In the genomic region with DNA sequence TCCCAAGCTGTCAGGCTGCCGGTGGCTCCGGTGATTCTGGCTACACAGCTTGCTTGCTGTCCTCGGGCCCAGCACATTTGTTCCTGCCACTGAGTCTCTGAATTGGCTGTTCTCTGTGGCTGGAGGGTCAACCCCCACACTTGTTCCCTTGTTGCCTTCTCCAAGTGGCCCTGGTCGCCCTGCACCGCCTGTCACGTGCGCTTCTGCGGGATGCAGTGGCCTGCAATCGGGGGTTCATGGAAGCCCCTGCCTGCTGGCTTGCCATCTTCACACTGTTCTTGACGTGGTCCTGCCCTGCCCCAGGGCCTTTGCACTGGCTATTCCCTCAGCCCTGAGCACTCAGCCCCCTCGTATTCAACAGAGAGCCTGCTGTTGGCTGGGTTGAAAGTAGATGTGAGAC, we compare ENCODE assay signal across 25 cellular contexts. TPM values are rescaled to one million over a fixed set of nuclear protein-coding genes. Genes with fewer than 3 reads are reported as not detected.
"Had no signal": no experiment of that assay in that cellular context is flagged by ENCODE, and none has a peak within 500 bp of the region (broad histone marks: within the 10 kb centered on the region; RNA-seq: fewer than 3 reads in every experiment).

No MANE protein-coding gene starts in this region.

- DNase-seq: activated CD4-positive, alpha-beta memory T cell treated with anti-CD3 and anti-CD28 coated beads for 36 hours; activated CD4-positive, alpha-beta T cell treated with anti-CD3 and anti-CD28 coated beads, Interleukin-2, amount 10 ng/mL, durations not matched to agents 24 days and 14 days; activated CD4-positive, CD25-positive, alpha-beta regulatory T cell treated with anti-CD3 and anti-CD28 coated beads, Interleukin-2, amount 50 U/mL, for 72 hours; activated CD8-positive, alpha-beta memory T cell treated with anti-CD3 and anti-CD28 coated beads, Interleukin-2, amount 50 U/mL, for 4 hours; activated gamma-delta T cell; activated naive CD4-positive, alpha-beta T cell treated with anti-CD3 and anti-CD28 coated beads, Interleukin-2, amount 10 ng/mL, durations not matched to agents 7 days and 5 days; activated T-cell treated with anti-CD3 and anti-CD28 coated beads, Interleukin-2, amount 50 U/mL, for 1 hour; amygdala; heart left ventricle; immature natural killer cell; lower lobe of right lung; mucosa of descending colon; retina; stimulated activated CD4-positive, alpha-beta T cell treated with anti-CD3 and anti-CD28 coated beads, Interleukin-12 subunit alpha, Interleukin-12 subunit beta, amount 100 ng/mL, for 4 hours; stimulated activated CD4-positive, alpha-beta T cell treated with anti-CD3 and anti-CD28 coated beads, Interleukin-4, amount 100 ng/mL, for 1 hour; stimulated activated naive CD8-positive, alpha-beta T cell treated with anti-CD3 and anti-CD28 coated beads, Interleukin-15, amount 100 ng/mL, for 72 hours; T-helper 2 cell; tibial artery; upper lobe of right lung had no signal

- H3K27ac ChIP-seq: lower lobe of right lung, skin epidermis, tibial artery, upper lobe of right lung had no signal

- H3K9me3 Mint-ChIP-seq: activated CD4-positive, alpha-beta memory T cell treated with anti-CD3 and anti-CD28 coated beads for 36 hours; activated CD4-positive, alpha-beta T cell treated with anti-CD3 and anti-CD28 coated beads, Interleukin-2, amount 10 ng/mL, durations not matched to agents 24 days and 14 days; activated naive CD4-positive, alpha-beta T cell treated with anti-CD3 and anti-CD28 coated beads, Interleukin-2, amount 10 ng/mL, durations not matched to agents 7 days and 5 days; immature natural killer cell; natural killer cell treated with Interleukin-12 subunit alpha and Interleukin-12 subunit beta and Interleukin-15 and Interleukin-18, amount 100 ng/mL, for 72 hours; stimulated activated effector memory CD8-positive, alpha-beta T cell treated with anti-CD3 and anti-CD28 coated beads, Interleukin-12 subunit alpha, Interleukin-12 subunit beta, amount 100 ng/mL, for 72 hours; stimulated activated naive CD8-positive, alpha-beta T cell treated with anti-CD3 and anti-CD28 coated beads, Interleukin-15, amount 100 ng/mL, for 72 hours had no signal

- H3K4me3 Mint-ChIP-seq: activated CD4-positive, alpha-beta memory T cell treated with anti-CD3 and anti-CD28 coated beads for 36 hours; activated CD4-positive, alpha-beta T cell treated with anti-CD3 and anti-CD28 coated beads, Interleukin-2, amount 10 ng/mL, durations not matched to agents 24 days and 14 days; activated naive CD4-positive, alpha-beta T cell treated with anti-CD3 and anti-CD28 coated beads, Interleukin-2, amount 10 ng/mL, durations not matched to agents 7 days and 5 days; immature natural killer cell; natural killer cell treated with Interleukin-12 subunit alpha and Interleukin-12 subunit beta and Interleukin-15 and Interleukin-18, amount 100 ng/mL, for 72 hours; stimulated activated effector memory CD8-positive, alpha-beta T cell treated with anti-CD3 and anti-CD28 coated beads, Interleukin-12 subunit alpha, Interleukin-12 subunit beta, amount 100 ng/mL, for 72 hours; stimulated activated naive CD8-positive, alpha-beta T cell treated with anti-CD3 and anti-CD28 coated beads, Interleukin-15, amount 100 ng/mL, for 72 hours had no signal

- H3K9me3 ChIP-seq: heart left ventricle, lower lobe of right lung, mucosa of descending colon, tibial artery, upper lobe of right lung had no signal

- FAIRE-seq: colon, endothelial cell of umbilical vein had no signal

- H3K27ac Mint-ChIP-seq: activated CD4-positive, alpha-beta memory T cell treated with anti-CD3 and anti-CD28 coated beads for 36 hours; activated CD4-positive, alpha-beta T cell treated with anti-CD3 and anti-CD28 coated beads, Interleukin-2, amount 10 ng/mL, durations not matched to agents 24 days and 14 days; activated naive CD4-positive, alpha-beta T cell treated with anti-CD3 and anti-CD28 coated beads, Interleukin-2, amount 10 ng/mL, durations not matched to agents 7 days and 5 days; immature natural killer cell; natural killer cell treated with Interleukin-12 subunit alpha and Interleukin-12 subunit beta and Interleukin-15 and Interleukin-18, amount 100 ng/mL, for 72 hours; progenitor cell of endocrine pancreas; stimulated activated effector memory CD8-positive, alpha-beta T cell treated with anti-CD3 and anti-CD28 coated beads, Interleukin-12 subunit alpha, Interleukin-12 subunit beta, amount 100 ng/mL, for 72 hours; stimulated activated naive CD8-positive, alpha-beta T cell treated with anti-CD3 and anti-CD28 coated beads, Interleukin-15, amount 100 ng/mL, for 72 hours had no signal

- H3K27me3 ChIP-seq: tibial artery, upper lobe of right lung had no signal

- H3K4me3 ChIP-seq: heart left ventricle, lower lobe of right lung, mucosa of descending colon, skin epidermis, tibial artery, upper lobe of right lung had no signal

- H3K4me1 ChIP-seq: lower lobe of right lung, tibial artery, upper lobe of right lung had no signal

- H3K36me3 Mint-ChIP-seq: activated CD4-positive, alpha-beta memory T cell treated with anti-CD3 and anti-CD28 coated beads for 36 hours; activated naive CD4-positive, alpha-beta T cell treated with anti-CD3 and anti-CD28 coated beads, Interleukin-2, amount 10 ng/mL, durations not matched to agents 7 days and 5 days; immature natural killer cell; natural killer cell treated with Interleukin-12 subunit alpha and Interleukin-12 subunit beta and Interleukin-15 and Interleukin-18, amount 100 ng/mL, for 72 hours; stimulated activated effector memory CD8-positive, alpha-beta T cell treated with anti-CD3 and anti-CD28 coated beads, Interleukin-12 subunit alpha, Interleukin-12 subunit beta, amount 100 ng/mL, for 72 hours had no signal

- H3K36me3 ChIP-seq: heart left ventricle, lower lobe of right lung, tibial artery, upper lobe of right lung had no signal

RNA-seq across cellular contexts. Expression of gene CLCN4, which starts 8.1 kb away (rescaled TPM):
- total RNA-seq: activated CD4-positive, alpha-beta memory T cell treated with anti-CD3 and anti-CD28 coated beads for 36 hours; activated CD4-positive, alpha-beta T cell treated with anti-CD3 and anti-CD28 coated beads, Interleukin-2, amount 10 ng/mL, durations not matched to agents 24 days and 14 days; natural killer cell treated with Interleukin-12 subunit alpha and Interleukin-12 subunit beta and Interleukin-15 and Interleukin-18, amount 100 ng/mL, for 72 hours had no signal
